ENCODE assay signal across 24 cellular contexts in genomic region chr12:130596241-130596640, GRCh38.
"Had no signal": no experiment of that assay in that cellular context is flagged by ENCODE, and none has a peak within 500 bp of the region (broad histone marks: within the 10 kb centered on the region; RNA-seq: fewer than 3 reads in every experiment).

No MANE protein-coding gene starts in this region.

- DNase-seq: colonic mucosa; cortex of kidney; dermis blood vessel endothelial cell; dorsolateral prefrontal cortex; effector CD4-positive, alpha-beta T cell; effector CD8-positive, alpha-beta T cell; effector memory CD4-positive, alpha-beta T cell; effector memory CD8-positive, alpha-beta T cell; endodermal cell; erythroblast; esophagus squamous epithelium; foreskin fibroblast; foreskin keratinocyte; foreskin melanocyte; gastrocnemius medialis; glutamatergic neuron; head of caudate nucleus; heart left ventricle; heart right ventricle had no signal

- H3K9me3 ChIP-seq: colonic mucosa, gastrocnemius medialis had no signal

- H3K4me3 ChIP-seq: colonic mucosa, coronary artery, dorsolateral prefrontal cortex, esophagus muscularis mucosa, esophagus squamous epithelium, gastrocnemius medialis, gastroesophageal sphincter, heart left ventricle, heart right ventricle had no signal

- H3K4me1 ChIP-seq: colonic mucosa, esophagus muscularis mucosa, esophagus squamous epithelium, foreskin keratinocyte, gastrocnemius medialis, gastroesophageal sphincter, heart left ventricle, heart right ventricle had no signal

- H3K27ac ChIP-seq: colonic mucosa, coronary artery, dorsolateral prefrontal cortex, epithelial cell of prostate, esophagus muscularis mucosa, esophagus squamous epithelium, foreskin keratinocyte, gastrocnemius medialis, gastroesophageal sphincter, heart left ventricle, heart right ventricle had no signal

- H3K27me3 ChIP-seq: colonic mucosa, dorsolateral prefrontal cortex, esophagus squamous epithelium, foreskin keratinocyte, gastrocnemius medialis had no signal

- H3K36me3 ChIP-seq: colonic mucosa, esophagus muscularis mucosa, esophagus squamous epithelium, gastrocnemius medialis, gastroesophageal sphincter, heart left ventricle, heart right ventricle had no signal

- ATAC-seq: effector memory CD8-positive, alpha-beta T cell; esophagus mucosa; foreskin keratinocyte; gastrocnemius medialis; gastroesophageal sphincter; heart left ventricle; heart right ventricle had no signal
